ENCODE assay signal across 2 cellular contexts in the genomic region with DNA sequence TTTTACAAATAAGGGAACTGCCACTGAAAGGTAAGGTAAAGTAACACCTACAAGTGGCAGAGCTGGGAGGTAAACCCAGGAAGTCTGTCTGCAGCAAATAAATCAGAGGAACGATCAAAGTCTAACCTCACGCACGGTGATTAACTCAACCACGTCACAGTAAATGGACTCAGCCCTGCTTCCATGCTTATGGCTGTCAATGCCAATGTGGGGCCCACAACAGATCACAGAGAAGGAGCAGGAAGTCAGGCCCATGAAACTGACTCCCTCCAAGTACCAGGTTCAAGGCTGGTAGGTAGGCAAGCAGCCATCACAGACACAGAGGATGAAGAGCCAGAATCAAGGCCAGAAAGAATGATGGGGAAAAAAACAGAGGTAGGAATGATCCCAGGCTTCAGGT.
A peak's percentile ranks its signal among the peaks of the same experiment; 100 is the strongest.
TF ChIP-seq lines count a peak whose summit lies in the region.

No MANE protein-coding gene starts in this region.

TF ChIP-seq in HCT116, 20 proteins besides CTCF, POLR2A, EP300 and RAD21:
- TF ChIP-seq YY1 (IDR thresholded peaks at IDR 0.05; ENCODE audit: extremely low read depth, insufficient replicate concordance, low read depth, low read length) (peak; percentile 9), SP1 (IDR thresholded peaks at IDR 0.05; ENCODE audit: low read depth) (no peak), POLR2AphosphoS5 (IDR thresholded peaks at IDR 0.05; ENCODE audit: low read depth, low read length) (peak; percentile 33; the same call in 1 of the 2 replicates), SRF (IDR thresholded peaks at IDR 0.05; ENCODE audit: low read depth) (no peak)
- TF ChIP-seq, protein P1, sequence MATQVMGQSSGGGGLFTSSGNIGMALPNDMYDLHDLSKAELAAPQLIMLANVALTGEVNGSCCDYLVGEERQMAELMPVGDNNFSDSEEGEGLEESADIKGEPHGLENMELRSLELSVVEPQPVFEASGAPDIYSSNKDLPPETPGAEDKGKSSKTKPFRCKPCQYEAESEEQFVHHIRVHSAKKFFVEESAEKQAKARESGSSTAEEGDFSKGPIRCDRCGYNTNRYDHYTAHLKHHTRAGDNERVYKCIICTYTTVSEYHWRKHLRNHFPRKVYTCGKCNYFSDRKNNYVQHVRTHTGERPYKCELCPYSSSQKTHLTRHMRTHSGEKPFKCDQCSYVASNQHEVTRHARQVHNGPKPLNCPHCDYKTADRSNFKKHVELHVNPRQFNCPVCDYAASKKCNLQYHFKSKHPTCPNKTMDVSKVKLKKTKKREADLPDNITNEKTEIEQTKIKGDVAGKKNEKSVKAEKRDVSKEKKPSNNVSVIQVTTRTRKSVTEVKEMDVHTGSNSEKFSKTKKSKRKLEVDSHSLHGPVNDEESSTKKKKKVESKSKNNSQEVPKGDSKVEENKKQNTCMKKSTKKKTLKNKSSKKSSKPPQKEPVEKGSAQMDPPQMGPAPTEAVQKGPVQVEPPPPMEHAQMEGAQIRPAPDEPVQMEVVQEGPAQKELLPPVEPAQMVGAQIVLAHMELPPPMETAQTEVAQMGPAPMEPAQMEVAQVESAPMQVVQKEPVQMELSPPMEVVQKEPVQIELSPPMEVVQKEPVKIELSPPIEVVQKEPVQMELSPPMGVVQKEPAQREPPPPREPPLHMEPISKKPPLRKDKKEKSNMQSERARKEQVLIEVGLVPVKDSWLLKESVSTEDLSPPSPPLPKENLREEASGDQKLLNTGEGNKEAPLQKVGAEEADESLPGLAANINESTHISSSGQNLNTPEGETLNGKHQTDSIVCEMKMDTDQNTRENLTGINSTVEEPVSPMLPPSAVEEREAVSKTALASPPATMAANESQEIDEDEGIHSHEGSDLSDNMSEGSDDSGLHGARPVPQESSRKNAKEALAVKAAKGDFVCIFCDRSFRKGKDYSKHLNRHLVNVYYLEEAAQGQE (IDR thresholded peaks at IDR 0.05; ENCODE audit: low read depth), result no peak

TF ChIP-seq in K562, 482 proteins besides CTCF, POLR2A, EP300 and RAD21:
- TF ChIP-seq DIDO1 (tag; IDR thresholded peaks at IDR 0.05; ENCODE audit: low read depth) (no peak), ILK (tag; IDR thresholded peaks at IDR 0.05; ENCODE audit: borderline replicate concordance, low read depth) (no peak), RCOR1 (IDR thresholded peaks at IDR 0.05; ENCODE audit: borderline replicate concordance in 1 of 2, low read depth in 2 of 2, low read length in 2 of 2) (no peak), SRSF3 (IDR thresholded peaks at IDR 0.05; ENCODE audit: insufficient read depth, low read length) (no peak), KLF1 (tag; IDR thresholded peaks at IDR 0.05) (no peak), PRPF4 (IDR thresholded peaks at IDR 0.05; ENCODE audit: insufficient read depth, low read depth, low read length, poor library complexity, severe bottlenecking) (no peak), TAF1 (IDR thresholded peaks at IDR 0.05; ENCODE audit: control insufficient read depth, extremely low read depth, insufficient read depth, low read length, severe bottlenecking) (no peak), TSC22D4 (tag; IDR thresholded peaks at IDR 0.05) (no peak), ZNF444 (CRISPR knock-in tag; IDR thresholded peaks at IDR 0.05) (no peak), ETV5 (CRISPR knock-in tag; IDR thresholded peaks at IDR 0.05; ENCODE audit: low read depth) (no peak), FOS (IDR thresholded peaks at IDR 0.05; ENCODE audit: extremely low read depth, insufficient read length) (no peak), EP400 (IDR thresholded peaks at IDR 0.05) (no peak), ZNF197 (CRISPR knock-in tag; IDR thresholded peaks at IDR 0.05; ENCODE audit: low read depth) (no peak), HNRNPUL1 (IDR thresholded peaks at IDR 0.05; ENCODE audit: low read length) (no peak), COPS2 (conservative IDR thresholded peaks at IDR 0.05) (no peak)
